In the genomic region with DNA sequence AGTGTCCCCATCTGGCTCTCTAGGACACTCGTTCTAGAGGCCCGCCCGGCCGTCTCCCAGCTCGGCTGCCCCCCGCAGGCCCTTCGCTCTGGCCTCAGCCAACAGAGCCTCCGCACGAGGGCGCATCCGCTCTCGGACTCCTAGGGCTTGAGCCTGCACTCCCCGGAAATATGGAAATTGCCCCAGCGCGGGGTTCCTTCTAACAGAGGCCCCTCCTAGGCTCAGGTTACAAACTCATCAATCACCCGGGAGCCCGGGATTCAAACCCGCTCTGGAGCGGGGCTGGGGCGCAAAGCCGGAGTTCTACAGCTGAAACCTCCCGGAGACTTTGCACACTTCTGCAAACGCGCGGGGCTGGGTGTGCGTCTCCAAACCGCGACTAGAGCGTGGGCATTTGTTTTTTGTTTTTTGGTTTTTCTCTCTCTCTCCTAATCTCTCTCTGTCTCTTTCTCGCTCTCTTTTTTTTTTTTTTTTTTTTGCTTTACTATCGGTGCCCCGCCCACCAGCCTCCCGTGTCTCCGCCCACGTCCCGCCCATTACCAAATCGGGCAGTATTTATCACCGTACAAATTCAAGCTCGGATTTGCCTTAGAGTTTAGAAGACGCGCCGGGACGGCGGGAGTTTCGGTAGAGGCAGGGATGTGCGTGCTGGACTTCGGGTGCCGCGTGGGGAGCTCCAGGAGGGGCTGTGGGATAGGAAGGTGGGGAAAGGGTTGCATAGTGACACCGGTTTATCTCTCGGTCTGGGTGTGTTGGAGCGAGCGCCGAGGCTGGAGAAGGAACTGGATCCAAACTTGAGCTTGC, we compare ENCODE assay signal across 9 cellular contexts. TPM values are rescaled to one million over a fixed set of nuclear protein-coding genes. Genes with fewer than 3 reads are reported as not detected.
DNase-seq lines count a peak whose midpoint lies in the region; ATAC-seq and TF ChIP-seq lines count a peak whose summit lies in the region.
"Had no signal": no experiment of that assay in that cellular context is flagged by ENCODE, and none has a peak within 500 bp of the region (broad histone marks: within the 10 kb centered on the region; RNA-seq: fewer than 3 reads in every experiment).

No MANE protein-coding gene starts in this region.

- intact Hi-C loops in Calu3 (cut with micrococcal nuclease; ENCODE audit: unreplicated experiment) = loop anchor here (2.0 to 5.0 kb wide), 5 partner anchors 55 to 301 kb away; no protein-coding TSS in a partner anchor

- peak overlapping the region; percentile 76 for H3K4me3 Mint-ChIP-seq in Calu3 (ENCODE audit: low read depth, unreplicated experiment)
- peak overlapping the region; percentile 89 for H3K4me3 Mint-ChIP-seq in WTC11
- H3K4me3 Mint-ChIP-seq in effector memory CD8-positive, alpha-beta T cell = peak overlapping the region; percentile 70 to 71

- no TSS peak for BruUV-seq in Calu3 (replicated peaks; lab: Mats Ljungman, UMichigan)

- H3K27ac Mint-ChIP-seq in Calu3 (ENCODE audit: unreplicated experiment) (peak overlapping the region; percentile 88), WTC11 (no peak overlapping the region)
- H3K27ac Mint-ChIP-seq in effector memory CD8-positive, alpha-beta T cell = no peak overlapping the region

- ATAC-seq in WTC11 = peak; percentile 74
- peak; percentile 48 for ATAC-seq in effector memory CD8-positive, alpha-beta T cell (replicated peaks)
- ATAC-seq in GM19328 (IDR thresholded peaks at IDR 0.05; ENCODE audit: unreplicated experiment) = no peak
- ATAC-seq in GM18502 (IDR thresholded peaks at IDR 0.05; ENCODE audit: poor library complexity, unreplicated experiment) = no peak

- TF ChIP-seq CTCF in Calu3 (IDR thresholded peaks at IDR 0.05; ENCODE audit: unreplicated experiment) (peak; percentile 84), WTC11 (IDR thresholded peaks at IDR 0.05) (no peak)

- H3K9me3 Mint-ChIP-seq in Calu3 (ENCODE audit: low read depth, unreplicated experiment) (no peaks in the 10 kb centered on the region), WTC11 (no peaks in the 10 kb centered on the region)
- no peaks in the 10 kb centered on the region for H3K9me3 Mint-ChIP-seq in effector memory CD8-positive, alpha-beta T cell

- peaks cover 56% of the 10 kb centered on the region for H3K4me1 Mint-ChIP-seq in Calu3 (ENCODE audit: low read depth, unreplicated experiment)
- peaks cover 68% of the 10 kb centered on the region for H3K4me1 Mint-ChIP-seq in WTC11
- H3K4me1 Mint-ChIP-seq in effector memory CD8-positive, alpha-beta T cell (ENCODE audit: low read depth in 2 of 2) = peaks cover 6% of the 10 kb centered on the region in 2 donors

- DNase-seq in Calu3 = peak; percentile 97
- DNase-seq in HuH-7.5 (ENCODE audit: low spot score) = peak; percentile 86
- DNase-seq in WTC11 (ENCODE audit: low spot score) = peak; percentile 92
- DNase-seq in effector memory CD8-positive, alpha-beta T cell = no peak
- peak; percentile 31 for DNase-seq in medulla oblongata (ENCODE audit: extremely low spot score)
- peak in 4 of 6 experiments; percentile 11 to 35 (median 23) for DNase-seq in stimulated activated naive CD4-positive, alpha-beta T cell (lab: John Stamatoyannopoulos, UW)

- CTCF ChIA-PET in Calu3 (lab: Charles Lee) (interaction anchor here (0.5 to 1.7 kb wide), 25 partner anchors 9 to 1837 kb away, joined by 3 to 23 read pairs (median 8); no protein-coding TSS in a partner anchor), WTC11 (lab: Charles Lee) (interaction anchor here (0.7 to 2.4 kb wide), 16 partner anchors 12 to 736 kb away, joined by 3 to 22 read pairs (median 3); no protein-coding TSS in a partner anchor)

- peaks cover 71% of the 10 kb centered on the region for H3K36me3 Mint-ChIP-seq in Calu3 (ENCODE audit: insufficient read depth, unreplicated experiment)
- no peaks in the 10 kb centered on the region for H3K36me3 Mint-ChIP-seq in WTC11
- no peaks in the 10 kb centered on the region for H3K36me3 Mint-ChIP-seq in effector memory CD8-positive, alpha-beta T cell (ENCODE audit: insufficient read depth)

- POLR2A ChIA-PET in WTC11 (lab: Charles Lee) = interaction anchor here (0.8 kb wide), 1 partner anchor 128 kb away, joined by 3 read pairs; no protein-coding TSS in a partner anchor

- H3K27me3 Mint-ChIP-seq in Calu3 (ENCODE audit: unreplicated experiment) (no peaks in the 10 kb centered on the region), WTC11 (ENCODE audit: low read depth) (peaks cover 98% of the 10 kb centered on the region)
- peaks cover 80 to 100% of the 10 kb centered on the region in 2 donors for H3K27me3 Mint-ChIP-seq in effector memory CD8-positive, alpha-beta T cell

TF ChIP-seq in WTC11, 78 proteins besides CTCF, POLR2A, EP300 and RAD21 (continues in another document):
- TF ChIP-seq, protein P1, sequence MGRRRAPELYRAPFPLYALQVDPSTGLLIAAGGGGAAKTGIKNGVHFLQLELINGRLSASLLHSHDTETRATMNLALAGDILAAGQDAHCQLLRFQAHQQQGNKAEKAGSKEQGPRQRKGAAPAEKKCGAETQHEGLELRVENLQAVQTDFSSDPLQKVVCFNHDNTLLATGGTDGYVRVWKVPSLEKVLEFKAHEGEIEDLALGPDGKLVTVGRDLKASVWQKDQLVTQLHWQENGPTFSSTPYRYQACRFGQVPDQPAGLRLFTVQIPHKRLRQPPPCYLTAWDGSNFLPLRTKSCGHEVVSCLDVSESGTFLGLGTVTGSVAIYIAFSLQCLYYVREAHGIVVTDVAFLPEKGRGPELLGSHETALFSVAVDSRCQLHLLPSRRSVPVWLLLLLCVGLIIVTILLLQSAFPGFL (CRISPR knock-in tag; IDR thresholded peaks at IDR 0.05; ENCODE audit: borderline replicate concordance) = no peak
- TF ChIP-seq PRRX2 (CRISPR knock-in tag; IDR thresholded peaks at IDR 0.05) = no peak
- TF ChIP-seq SP1 (CRISPR knock-in tag; conservative IDR thresholded peaks at IDR 0.05) = peak; percentile 66
- no peak for TF ChIP-seq ZNF138 (CRISPR knock-in tag; conservative IDR thresholded peaks at IDR 0.05)
- TF ChIP-seq, protein P2, sequence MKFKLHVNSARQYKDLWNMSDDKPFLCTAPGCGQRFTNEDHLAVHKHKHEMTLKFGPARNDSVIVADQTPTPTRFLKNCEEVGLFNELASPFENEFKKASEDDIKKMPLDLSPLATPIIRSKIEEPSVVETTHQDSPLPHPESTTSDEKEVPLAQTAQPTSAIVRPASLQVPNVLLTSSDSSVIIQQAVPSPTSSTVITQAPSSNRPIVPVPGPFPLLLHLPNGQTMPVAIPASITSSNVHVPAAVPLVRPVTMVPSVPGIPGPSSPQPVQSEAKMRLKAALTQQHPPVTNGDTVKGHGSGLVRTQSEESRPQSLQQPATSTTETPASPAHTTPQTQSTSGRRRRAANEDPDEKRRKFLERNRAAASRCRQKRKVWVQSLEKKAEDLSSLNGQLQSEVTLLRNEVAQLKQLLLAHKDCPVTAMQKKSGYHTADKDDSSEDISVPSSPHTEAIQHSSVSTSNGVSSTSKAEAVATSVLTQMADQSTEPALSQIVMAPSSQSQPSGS (CRISPR knock-in tag; IDR thresholded peaks at IDR 0.05; ENCODE audit: borderline replicate concordance, low read depth) = no peak
- no peak for TF ChIP-seq NR2C2 (CRISPR knock-in tag; IDR thresholded peaks at IDR 0.05)
- TF ChIP-seq, protein P3, sequence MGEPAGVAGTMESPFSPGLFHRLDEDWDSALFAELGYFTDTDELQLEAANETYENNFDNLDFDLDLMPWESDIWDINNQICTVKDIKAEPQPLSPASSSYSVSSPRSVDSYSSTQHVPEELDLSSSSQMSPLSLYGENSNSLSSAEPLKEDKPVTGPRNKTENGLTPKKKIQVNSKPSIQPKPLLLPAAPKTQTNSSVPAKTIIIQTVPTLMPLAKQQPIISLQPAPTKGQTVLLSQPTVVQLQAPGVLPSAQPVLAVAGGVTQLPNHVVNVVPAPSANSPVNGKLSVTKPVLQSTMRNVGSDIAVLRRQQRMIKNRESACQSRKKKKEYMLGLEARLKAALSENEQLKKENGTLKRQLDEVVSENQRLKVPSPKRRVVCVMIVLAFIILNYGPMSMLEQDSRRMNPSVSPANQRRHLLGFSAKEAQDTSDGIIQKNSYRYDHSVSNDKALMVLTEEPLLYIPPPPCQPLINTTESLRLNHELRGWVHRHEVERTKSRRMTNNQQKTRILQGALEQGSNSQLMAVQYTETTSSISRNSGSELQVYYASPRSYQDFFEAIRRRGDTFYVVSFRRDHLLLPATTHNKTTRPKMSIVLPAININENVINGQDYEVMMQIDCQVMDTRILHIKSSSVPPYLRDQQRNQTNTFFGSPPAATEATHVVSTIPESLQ (CRISPR knock-in tag; IDR thresholded peaks at IDR 0.05) = no peak
- no peak for TF ChIP-seq FOXP1 (CRISPR knock-in tag; IDR thresholded peaks at IDR 0.05; ENCODE audit: borderline replicate concordance)
- peak; percentile 76 for TF ChIP-seq ZNF423 (CRISPR knock-in tag; IDR thresholded peaks at IDR 0.05)
- TF ChIP-seq, protein P4, sequence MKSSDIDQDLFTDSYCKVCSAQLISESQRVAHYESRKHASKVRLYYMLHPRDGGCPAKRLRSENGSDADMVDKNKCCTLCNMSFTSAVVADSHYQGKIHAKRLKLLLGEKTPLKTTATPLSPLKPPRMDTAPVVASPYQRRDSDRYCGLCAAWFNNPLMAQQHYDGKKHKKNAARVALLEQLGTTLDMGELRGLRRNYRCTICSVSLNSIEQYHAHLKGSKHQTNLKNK (CRISPR knock-in tag; IDR thresholded peaks at IDR 0.05) = no peak
- TF ChIP-seq, protein P5, sequence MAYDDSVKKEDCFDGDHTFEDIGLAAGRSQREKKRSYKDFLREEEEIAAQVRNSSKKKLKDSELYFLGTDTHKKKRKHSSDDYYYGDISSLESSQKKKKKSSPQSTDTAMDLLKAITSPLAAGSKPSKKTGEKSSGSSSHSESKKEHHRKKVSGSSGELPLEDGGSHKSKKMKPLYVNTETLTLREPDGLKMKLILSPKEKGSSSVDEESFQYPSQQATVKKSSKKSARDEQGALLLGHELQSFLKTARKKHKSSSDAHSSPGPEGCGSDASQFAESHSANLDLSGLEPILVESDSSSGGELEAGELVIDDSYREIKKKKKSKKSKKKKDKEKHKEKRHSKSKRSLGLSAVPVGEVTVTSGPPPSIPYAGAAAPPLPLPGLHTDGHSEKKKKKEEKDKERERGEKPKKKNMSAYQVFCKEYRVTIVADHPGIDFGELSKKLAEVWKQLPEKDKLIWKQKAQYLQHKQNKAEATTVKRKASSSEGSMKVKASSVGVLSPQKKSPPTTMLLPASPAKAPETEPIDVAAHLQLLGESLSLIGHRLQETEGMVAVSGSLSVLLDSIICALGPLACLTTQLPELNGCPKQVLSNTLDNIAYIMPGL (CRISPR knock-in tag; IDR thresholded peaks at IDR 0.05) = no peak
- TF ChIP-seq FOXJ3 (CRISPR knock-in tag; IDR thresholded peaks at IDR 0.05; ENCODE audit: borderline replicate concordance) = no peak
- TF ChIP-seq TEAD1 (CRISPR knock-in tag; IDR thresholded peaks at IDR 0.05) = no peak
- no peak for TF ChIP-seq CREM (CRISPR knock-in tag; IDR thresholded peaks at IDR 0.05)
- no peak for TF ChIP-seq ZNF219 (CRISPR knock-in tag; IDR thresholded peaks at IDR 0.05; ENCODE audit: borderline replicate concordance)
- TF ChIP-seq CBFB (CRISPR knock-in tag; IDR thresholded peaks at IDR 0.05; ENCODE audit: low read depth) = no peak
- no peak for TF ChIP-seq ZNF396 (CRISPR knock-in tag; IDR thresholded peaks at IDR 0.05; ENCODE audit: borderline replicate concordance)

RNA-seq across cellular contexts. Expression of a gene that starts 2.4 kb away (rescaled TPM):
- total RNA-seq in Calu3 (2022) (13.3 and 14.5 TPM in 2 replicates), WTC11 (2021) (0.23 to 0.34 TPM (median 0.33 TPM) in 3 replicates)
- total RNA-seq: subcutaneous adipose tissue had no signal

RNA-seq across cellular contexts. Expression of a gene that starts 9.3 kb away (rescaled TPM):
- total RNA-seq in Calu3 (2022) = 8.7 and 10.9 TPM in 2 replicates
- 0.18 to 0.28 TPM (median 0.21 TPM) in 3 replicates for total RNA-seq in WTC11 (2021)

RNA-seq across cellular contexts. Expression of a gene that starts 20.9 kb away (rescaled TPM):
- total RNA-seq in Calu3 (2022) = 47.8 and 48.9 TPM in 2 replicates
- 14.1 to 15.7 TPM (median 15.3 TPM) in 3 replicates for total RNA-seq in WTC11 (2021)

Comparison
In these comparisons a context has a peak if more than half of its experiments do, and no peak if none do; other contexts are left out.
1. DNase-seq: peak in Calu3 (single experiment), HuH-7.5 (single experiment), WTC11 (single experiment), medulla oblongata (single experiment) and stimulated activated naive CD4-positive, alpha-beta T cell (4 of 6); none in effector memory CD8-positive, alpha-beta T cell (0 of 3).
2. ATAC-seq: peak in WTC11 (single experiment) and effector memory CD8-positive, alpha-beta T cell (single experiment); none in GM19328 (single experiment) and GM18502 (single experiment).
3. RNA of a gene that starts 2.4 kb away (total RNA-seq): 13.3 to 14.5 TPM in Calu3; 0.23 to 0.34 TPM in WTC11; every median in the first group is over 10 times any median in the second.
4. Peak in every context shown above with its lines, with median percentiles within 50 percentile points of each other: H3K4me3 Mint-ChIP-seq.